Comparison of ENCODE assay signal across 1 cellular context in the genomic region with DNA sequence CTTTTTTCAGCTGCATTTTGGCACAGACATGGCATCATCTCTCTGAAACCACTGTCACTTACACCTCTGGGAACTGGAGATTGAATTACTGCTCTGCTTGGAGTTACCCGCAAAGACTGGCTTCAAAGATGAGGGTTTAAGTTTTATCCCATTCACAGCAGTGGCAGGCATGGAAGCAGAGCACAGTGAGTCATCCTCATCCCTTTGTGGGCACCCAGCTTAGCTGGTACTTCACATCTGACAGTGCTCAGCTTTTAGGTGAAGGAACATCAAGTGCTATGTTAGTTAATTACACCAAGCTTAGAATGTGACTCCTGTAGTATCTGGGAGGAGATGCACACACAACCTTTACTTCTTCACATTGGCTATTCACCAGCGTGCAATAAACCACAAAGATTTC.
TF ChIP-seq lines count a peak whose summit lies in the region.

No MANE protein-coding gene starts in this region.

TF ChIP-seq in H1, 55 proteins besides CTCF, POLR2A, EP300 and RAD21:
- TF ChIP-seq, protein P1, sequence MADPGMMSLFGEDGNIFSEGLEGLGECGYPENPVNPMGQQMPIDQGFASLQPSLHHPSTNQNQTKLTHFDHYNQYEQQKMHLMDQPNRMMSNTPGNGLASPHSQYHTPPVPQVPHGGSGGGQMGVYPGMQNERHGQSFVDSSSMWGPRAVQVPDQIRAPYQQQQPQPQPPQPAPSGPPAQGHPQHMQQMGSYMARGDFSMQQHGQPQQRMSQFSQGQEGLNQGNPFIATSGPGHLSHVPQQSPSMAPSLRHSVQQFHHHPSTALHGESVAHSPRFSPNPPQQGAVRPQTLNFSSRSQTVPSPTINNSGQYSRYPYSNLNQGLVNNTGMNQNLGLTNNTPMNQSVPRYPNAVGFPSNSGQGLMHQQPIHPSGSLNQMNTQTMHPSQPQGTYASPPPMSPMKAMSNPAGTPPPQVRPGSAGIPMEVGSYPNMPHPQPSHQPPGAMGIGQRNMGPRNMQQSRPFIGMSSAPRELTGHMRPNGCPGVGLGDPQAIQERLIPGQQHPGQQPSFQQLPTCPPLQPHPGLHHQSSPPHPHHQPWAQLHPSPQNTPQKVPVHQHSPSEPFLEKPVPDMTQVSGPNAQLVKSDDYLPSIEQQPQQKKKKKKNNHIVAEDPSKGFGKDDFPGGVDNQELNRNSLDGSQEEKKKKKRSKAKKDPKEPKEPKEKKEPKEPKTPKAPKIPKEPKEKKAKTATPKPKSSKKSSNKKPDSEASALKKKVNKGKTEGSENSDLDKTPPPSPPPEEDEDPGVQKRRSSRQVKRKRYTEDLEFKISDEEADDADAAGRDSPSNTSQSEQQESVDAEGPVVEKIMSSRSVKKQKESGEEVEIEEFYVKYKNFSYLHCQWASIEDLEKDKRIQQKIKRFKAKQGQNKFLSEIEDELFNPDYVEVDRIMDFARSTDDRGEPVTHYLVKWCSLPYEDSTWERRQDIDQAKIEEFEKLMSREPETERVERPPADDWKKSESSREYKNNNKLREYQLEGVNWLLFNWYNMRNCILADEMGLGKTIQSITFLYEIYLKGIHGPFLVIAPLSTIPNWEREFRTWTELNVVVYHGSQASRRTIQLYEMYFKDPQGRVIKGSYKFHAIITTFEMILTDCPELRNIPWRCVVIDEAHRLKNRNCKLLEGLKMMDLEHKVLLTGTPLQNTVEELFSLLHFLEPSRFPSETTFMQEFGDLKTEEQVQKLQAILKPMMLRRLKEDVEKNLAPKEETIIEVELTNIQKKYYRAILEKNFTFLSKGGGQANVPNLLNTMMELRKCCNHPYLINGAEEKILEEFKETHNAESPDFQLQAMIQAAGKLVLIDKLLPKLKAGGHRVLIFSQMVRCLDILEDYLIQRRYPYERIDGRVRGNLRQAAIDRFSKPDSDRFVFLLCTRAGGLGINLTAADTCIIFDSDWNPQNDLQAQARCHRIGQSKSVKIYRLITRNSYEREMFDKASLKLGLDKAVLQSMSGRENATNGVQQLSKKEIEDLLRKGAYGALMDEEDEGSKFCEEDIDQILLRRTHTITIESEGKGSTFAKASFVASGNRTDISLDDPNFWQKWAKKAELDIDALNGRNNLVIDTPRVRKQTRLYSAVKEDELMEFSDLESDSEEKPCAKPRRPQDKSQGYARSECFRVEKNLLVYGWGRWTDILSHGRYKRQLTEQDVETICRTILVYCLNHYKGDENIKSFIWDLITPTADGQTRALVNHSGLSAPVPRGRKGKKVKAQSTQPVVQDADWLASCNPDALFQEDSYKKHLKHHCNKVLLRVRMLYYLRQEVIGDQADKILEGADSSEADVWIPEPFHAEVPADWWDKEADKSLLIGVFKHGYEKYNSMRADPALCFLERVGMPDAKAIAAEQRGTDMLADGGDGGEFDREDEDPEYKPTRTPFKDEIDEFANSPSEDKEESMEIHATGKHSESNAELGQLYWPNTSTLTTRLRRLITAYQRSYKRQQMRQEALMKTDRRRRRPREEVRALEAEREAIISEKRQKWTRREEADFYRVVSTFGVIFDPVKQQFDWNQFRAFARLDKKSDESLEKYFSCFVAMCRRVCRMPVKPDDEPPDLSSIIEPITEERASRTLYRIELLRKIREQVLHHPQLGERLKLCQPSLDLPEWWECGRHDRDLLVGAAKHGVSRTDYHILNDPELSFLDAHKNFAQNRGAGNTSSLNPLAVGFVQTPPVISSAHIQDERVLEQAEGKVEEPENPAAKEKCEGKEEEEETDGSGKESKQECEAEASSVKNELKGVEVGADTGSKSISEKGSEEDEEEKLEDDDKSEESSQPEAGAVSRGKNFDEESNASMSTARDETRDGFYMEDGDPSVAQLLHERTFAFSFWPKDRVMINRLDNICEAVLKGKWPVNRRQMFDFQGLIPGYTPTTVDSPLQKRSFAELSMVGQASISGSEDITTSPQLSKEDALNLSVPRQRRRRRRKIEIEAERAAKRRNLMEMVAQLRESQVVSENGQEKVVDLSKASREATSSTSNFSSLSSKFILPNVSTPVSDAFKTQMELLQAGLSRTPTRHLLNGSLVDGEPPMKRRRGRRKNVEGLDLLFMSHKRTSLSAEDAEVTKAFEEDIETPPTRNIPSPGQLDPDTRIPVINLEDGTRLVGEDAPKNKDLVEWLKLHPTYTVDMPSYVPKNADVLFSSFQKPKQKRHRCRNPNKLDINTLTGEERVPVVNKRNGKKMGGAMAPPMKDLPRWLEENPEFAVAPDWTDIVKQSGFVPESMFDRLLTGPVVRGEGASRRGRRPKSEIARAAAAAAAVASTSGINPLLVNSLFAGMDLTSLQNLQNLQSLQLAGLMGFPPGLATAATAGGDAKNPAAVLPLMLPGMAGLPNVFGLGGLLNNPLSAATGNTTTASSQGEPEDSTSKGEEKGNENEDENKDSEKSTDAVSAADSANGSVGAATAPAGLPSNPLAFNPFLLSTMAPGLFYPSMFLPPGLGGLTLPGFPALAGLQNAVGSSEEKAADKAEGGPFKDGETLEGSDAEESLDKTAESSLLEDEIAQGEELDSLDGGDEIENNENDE (IDR thresholded peaks at IDR 0.05; ENCODE audit: insufficient replicate concordance, low read length): no peak
- no peak for TF ChIP-seq RFX5 (IDR thresholded peaks at IDR 0.05; ENCODE audit: borderline replicate concordance, low read depth, low read length)
- TF ChIP-seq KDM1A (IDR thresholded peaks at IDR 0.05; ENCODE audit: borderline replicate concordance, low read length): no peak
- TF ChIP-seq JUND (IDR thresholded peaks at IDR 0.05; ENCODE audit: low read length): 0 out of 2 replicates have a peak, but pooled peaks have one; percentile 48
- TF ChIP-seq PHF8 (conservative IDR thresholded peaks at IDR 0.05; ENCODE audit: low read depth, low read length): no peak
- no peak for TF ChIP-seq CREB1 (IDR thresholded peaks at IDR 0.05)
